In genomic region chr1:9539165-9539828, GRCh38 we compare ENCODE assay signal across 8 cellular contexts. TPM values are rescaled to one million over a fixed set of nuclear protein-coding genes. Genes with fewer than 3 reads are reported as not detected.
DNase-seq lines count a peak whose midpoint lies in the region; ATAC-seq and TF ChIP-seq lines count a peak whose summit lies in the region.

A gene with protein sequence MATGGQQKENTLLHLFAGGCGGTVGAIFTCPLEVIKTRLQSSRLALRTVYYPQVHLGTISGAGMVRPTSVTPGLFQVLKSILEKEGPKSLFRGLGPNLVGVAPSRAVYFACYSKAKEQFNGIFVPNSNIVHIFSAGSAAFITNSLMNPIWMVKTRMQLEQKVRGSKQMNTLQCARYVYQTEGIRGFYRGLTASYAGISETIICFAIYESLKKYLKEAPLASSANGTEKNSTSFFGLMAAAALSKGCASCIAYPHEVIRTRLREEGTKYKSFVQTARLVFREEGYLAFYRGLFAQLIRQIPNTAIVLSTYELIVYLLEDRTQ (plus strand): TSS chr1:9539465. CDS start chr1:9539692, 227 bp downstream.

- DNase-seq in Ammon's horn (ENCODE audit: low spot score): peak; percentile 99
- DNase-seq in NCI-H460 (ENCODE audit: extremely low read depth, low read depth): peak; percentile 90
- peak; percentile 97 to 99 for DNase-seq in activated CD4-positive, alpha-beta T cell treated with anti-CD3 and anti-CD28 coated beads for 24 hours (ENCODE audit: low read depth in 2 of 2)
- DNase-seq in choroid plexus epithelial cell (ENCODE audit: low read depth): peak; percentile 99
- peak; percentile 90 for DNase-seq in kidney glomerular epithelial cell (lab: John Stamatoyannopoulos, UW)
- peak; percentile 96 to 97 for DNase-seq in stimulated activated CD4-positive, alpha-beta T cell treated with anti-CD3 and anti-CD28 coated beads, Interleukin-15, amount 100 ng/mL, for 48 hours (ENCODE audit: low read depth in 2 of 2)

- TF ChIP-seq CTCF in choroid plexus epithelial cell (conservative IDR thresholded peaks at IDR 0.05; ENCODE audit: low read depth, low read length): no peak

- TF ChIP-seq POLR2A in GM19193 (IDR thresholded peaks at IDR 0.05; ENCODE audit: extremely low read depth, insufficient read depth, insufficient read length): peak; percentile 96

- peak within 1 kb of the TSS; percentile 83 for H3K4me3 ChIP-seq in choroid plexus epithelial cell (ENCODE audit: low read depth, low read length)

- ATAC-seq in HG03432 (IDR thresholded peaks at IDR 0.05; ENCODE audit: unreplicated experiment): peak; percentile 92

RNA-seq across cellular contexts. Expression of the gene that starts here (rescaled TPM):
- 7.7 and 8.0 TPM in 2 replicates for total RNA-seq in NCI-H460 (2014; rRNA removed; shearing (Covaris generic))
- 6.7 and 13.7 TPM in 2 replicates for polyA plus RNA-seq in NCI-H460 (2014; cell fraction: nucleus; rRNA removed)

Comparison
In these comparisons a context has a peak if more than half of its experiments do, and no peak if none do; other contexts are left out.
1. Peak in every context shown above with its lines: DNase-seq, ATAC-seq and H3K4me3 ChIP-seq.